ENCODE assay signal across 8 cellular contexts in genomic region chr17:19363114-19363438, GRCh38. TPM values are rescaled to one million over a fixed set of nuclear protein-coding genes. Genes with fewer than 3 reads are reported as not detected.
A peak's percentile ranks its signal among the peaks of the same experiment; 100 is the strongest.
DNase-seq lines count a peak whose midpoint lies in the region; ATAC-seq and TF ChIP-seq lines count a peak whose summit lies in the region.

No MANE protein-coding gene starts in this region.

- H3K4me1 ChIP-seq in breast epithelium (peaks cover 0 to 10% of the 10 kb centered on the region in 2 donors), mononuclear cell (ENCODE audit: insufficient read depth, low read length) (peaks cover 18% of the 10 kb centered on the region), vagina (peaks cover 11% of the 10 kb centered on the region)

- intact Hi-C loops in breast epithelium (cut with DNase I; ENCODE audit: low total_unique reads): loop anchor here (5.0 to 10.0 kb wide), 2 partner anchors 84 to 292 kb away; no protein-coding TSS in a partner anchor
- intact Hi-C loops in vagina (cut with DNase I): loop anchor here (2.0 to 10.0 kb wide), 2 partner anchors 84 to 402 kb away; no protein-coding TSS in a partner anchor

- H3K36me3 ChIP-seq in breast epithelium (no peaks in the 10 kb centered on the region), vagina (no peaks in the 10 kb centered on the region)

- H3K27ac ChIP-seq in breast epithelium: peak overlapping the region; percentile 92 to 96
- peak overlapping the region; percentile 88 for H3K27ac ChIP-seq in vagina

- TF ChIP-seq POLR2A in breast epithelium (IDR thresholded peaks at IDR 0.05) (no peak), vagina (IDR thresholded peaks at IDR 0.05) (no peak)

- peaks cover 4% of the 10 kb centered on the region for H3K4me1 Mint-ChIP-seq in stimulated activated naive CD8-positive, alpha-beta T cell treated with anti-CD3 and anti-CD28 coated beads, Interleukin-15, Interleukin-2, amounts not matched to agents 100 ng/mL and 50 ng/mL, for 24 hours (ENCODE audit: low read depth)
- peaks cover 22% of the 10 kb centered on the region for H3K4me1 Mint-ChIP-seq in stimulated activated naive CD8-positive, alpha-beta T cell treated with anti-CD3 and anti-CD28 coated beads, Interleukin-15, amount 100 ng/mL, for 72 hours

- no peak for TF ChIP-seq CTCF in breast epithelium (IDR thresholded peaks at IDR 0.05)
- TF ChIP-seq CTCF in vagina (IDR thresholded peaks at IDR 0.05): no peak

- H3K9me3 Mint-ChIP-seq in stimulated activated naive CD8-positive, alpha-beta T cell treated with anti-CD3 and anti-CD28 coated beads, Interleukin-15, Interleukin-2, amounts not matched to agents 100 ng/mL and 50 ng/mL, for 24 hours: no peaks in the 10 kb centered on the region
- no peaks in the 10 kb centered on the region for H3K9me3 Mint-ChIP-seq in stimulated activated naive CD8-positive, alpha-beta T cell treated with anti-CD3 and anti-CD28 coated beads, Interleukin-15, amount 100 ng/mL, for 72 hours

- H3K4me3 ChIP-seq in breast epithelium (peak overlapping the region; percentile 66 to 86 (median 85)), mononuclear cell (ENCODE audit: low read length) (peak overlapping the region; percentile 39), vagina (peak overlapping the region; percentile 68 to 87)

- H3K9me3 ChIP-seq in breast epithelium (no peaks in the 10 kb centered on the region), mononuclear cell (ENCODE audit: low read depth, low read length) (no peaks in the 10 kb centered on the region), vagina (no peaks in the 10 kb centered on the region)

- peak overlapping the region; percentile 87 for H3K4me3 Mint-ChIP-seq in stimulated activated naive CD8-positive, alpha-beta T cell treated with anti-CD3 and anti-CD28 coated beads, Interleukin-15, Interleukin-2, amounts not matched to agents 100 ng/mL and 50 ng/mL, for 24 hours
- peak overlapping the region in 1 of 2 donors; percentile 83 for H3K4me3 Mint-ChIP-seq in stimulated activated naive CD8-positive, alpha-beta T cell treated with anti-CD3 and anti-CD28 coated beads, Interleukin-15, amount 100 ng/mL, for 72 hours

- no peak overlapping the region for H3K27ac Mint-ChIP-seq in stimulated activated naive CD8-positive, alpha-beta T cell treated with anti-CD3 and anti-CD28 coated beads, Interleukin-15, Interleukin-2, amounts not matched to agents 100 ng/mL and 50 ng/mL, for 24 hours
- H3K27ac Mint-ChIP-seq in stimulated activated naive CD8-positive, alpha-beta T cell treated with anti-CD3 and anti-CD28 coated beads, Interleukin-15, amount 100 ng/mL, for 72 hours: no peak overlapping the region

- H3K27me3 Mint-ChIP-seq in stimulated activated naive CD8-positive, alpha-beta T cell treated with anti-CD3 and anti-CD28 coated beads, Interleukin-15, Interleukin-2, amounts not matched to agents 100 ng/mL and 50 ng/mL, for 24 hours: peaks cover 10% of the 10 kb centered on the region
- H3K27me3 Mint-ChIP-seq in stimulated activated naive CD8-positive, alpha-beta T cell treated with anti-CD3 and anti-CD28 coated beads, Interleukin-15, amount 100 ng/mL, for 72 hours: peaks cover 44% of the 10 kb centered on the region

- H3K27me3 ChIP-seq in breast epithelium (no peaks in the 10 kb centered on the region), mononuclear cell (ENCODE audit: insufficient read depth, low read length) (no peaks in the 10 kb centered on the region), vagina (no peaks in the 10 kb centered on the region)

- no peak for DNase-seq in stimulated activated naive CD8-positive, alpha-beta T cell treated with anti-CD3 and anti-CD28 coated beads, Interleukin-15, amount 100 ng/mL, for 72 hours
- no peak for DNase-seq in breast epithelium (ENCODE audit: low spot score in 2 of 2)
- DNase-seq in vagina (ENCODE audit: extremely low spot score in 2 of 2): no peak
- DNase-seq in activated gamma-delta T cell (lab: John Stamatoyannopoulos, UW): no peak

- no peak for ATAC-seq in stimulated activated naive CD8-positive, alpha-beta T cell treated with anti-CD3 and anti-CD28 coated beads, Interleukin-15, amount 100 ng/mL, for 72 hours
- ATAC-seq in HG02610 (IDR thresholded peaks at IDR 0.05; ENCODE audit: unreplicated experiment) (no peak), HG02981 (IDR thresholded peaks at IDR 0.05; ENCODE audit: unreplicated experiment) (no peak)

- no peaks in the 10 kb centered on the region for H3K36me3 Mint-ChIP-seq in stimulated activated naive CD8-positive, alpha-beta T cell treated with anti-CD3 and anti-CD28 coated beads, Interleukin-15, Interleukin-2, amounts not matched to agents 100 ng/mL and 50 ng/mL, for 24 hours (ENCODE audit: low read depth)

RNA-seq across cellular contexts. Expression of gene B9D1, which starts 0.6 kb away (rescaled TPM):
- total RNA-seq in breast epithelium: 10 to 100 TPM; 14.4 to 29.2 (median 28.4) TPM
- total RNA-seq in mononuclear cell: 0.63 TPM
- total RNA-seq in vagina: 50.6 TPM

RNA-seq across cellular contexts. Expression of gene MAPK7, which starts 15.2 kb away (rescaled TPM):
- total RNA-seq in breast epithelium (10 to 100 TPM; 21.4 to 39.0 (median 22.7) TPM), mononuclear cell (16.0 TPM), vagina (77.3 TPM)

RNA-seq across cellular contexts. Expression of gene MFAP4, which starts 23.9 kb away (rescaled TPM):
- total RNA-seq in breast epithelium (100 to 1,000 TPM in 2 of 3 donors, 10 to 100 TPM in 1; 45.5 to 186 (median 116) TPM), mononuclear cell (not detected), vagina (205 TPM)

RNA-seq across cellular contexts. Expression of gene RNF112, which starts 48.0 kb away (rescaled TPM):
- 1 to 10 TPM in 2 of 3 donors, under 1 TPM in 1; 0.96 to 2.9 (median 2.3) TPM for total RNA-seq in breast epithelium
- total RNA-seq in mononuclear cell: 0.21 TPM
- 1.5 TPM for total RNA-seq in vagina

Comparison
In these comparisons a context has a peak if more than half of its experiments do, and no peak if none do; other contexts are left out.
1. RNA of gene MFAP4, which starts 23.9 kb away (total RNA-seq): 205 TPM in vagina (single experiment) and 45.5 to 186 TPM in breast epithelium; not detected in mononuclear cell (single experiment); every median in the first group is over 10 times any median in the second.
2. Peak in every context shown above with its lines, with median percentiles within 50 percentile points of each other: H3K4me3 ChIP-seq.